ENCODE assay signal across 1 cellular context in the genomic region with DNA sequence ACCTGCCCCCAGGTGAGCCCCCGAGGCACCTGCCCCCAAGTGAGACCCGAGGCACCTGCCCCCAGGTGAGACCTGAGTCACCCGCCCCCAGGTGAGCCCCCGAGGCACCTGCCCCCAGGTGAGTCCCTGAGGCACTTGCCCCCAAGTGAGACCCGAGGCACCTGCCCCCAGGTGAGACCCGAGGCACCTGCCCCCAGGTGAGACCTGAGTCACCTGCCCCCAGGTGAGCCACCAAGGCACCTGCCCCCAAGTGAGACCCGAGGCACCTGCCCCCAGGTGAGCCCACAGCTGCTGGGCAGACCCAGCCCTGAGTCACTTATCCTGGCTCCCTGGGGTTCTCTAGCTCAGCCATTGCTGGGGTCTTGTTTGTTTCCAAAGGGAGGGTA.
A peak's percentile ranks its signal among the peaks of the same experiment; 100 is the strongest.
TF ChIP-seq lines count a peak whose summit lies in the region.

No MANE protein-coding gene starts in this region.

TF ChIP-seq in HepG2, 621 proteins besides CTCF, POLR2A, EP300 and RAD21:
- TF ChIP-seq ZEB1 (IDR thresholded peaks at IDR 0.05; ENCODE audit: insufficient replicate concordance, low read depth), result peak; percentile 59
- TF ChIP-seq, protein P1, sequence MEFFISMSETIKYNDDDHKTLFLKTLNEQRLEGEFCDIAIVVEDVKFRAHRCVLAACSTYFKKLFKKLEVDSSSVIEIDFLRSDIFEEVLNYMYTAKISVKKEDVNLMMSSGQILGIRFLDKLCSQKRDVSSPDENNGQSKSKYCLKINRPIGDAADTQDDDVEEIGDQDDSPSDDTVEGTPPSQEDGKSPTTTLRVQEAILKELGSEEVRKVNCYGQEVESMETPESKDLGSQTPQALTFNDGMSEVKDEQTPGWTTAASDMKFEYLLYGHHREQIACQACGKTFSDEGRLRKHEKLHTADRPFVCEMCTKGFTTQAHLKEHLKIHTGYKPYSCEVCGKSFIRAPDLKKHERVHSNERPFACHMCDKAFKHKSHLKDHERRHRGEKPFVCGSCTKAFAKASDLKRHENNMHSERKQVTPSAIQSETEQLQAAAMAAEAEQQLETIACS (CRISPR knock-in tag; IDR thresholded peaks at IDR 0.05), result no peak
